Comparison of ENCODE assay signal across 1 cellular context in the genomic region with DNA sequence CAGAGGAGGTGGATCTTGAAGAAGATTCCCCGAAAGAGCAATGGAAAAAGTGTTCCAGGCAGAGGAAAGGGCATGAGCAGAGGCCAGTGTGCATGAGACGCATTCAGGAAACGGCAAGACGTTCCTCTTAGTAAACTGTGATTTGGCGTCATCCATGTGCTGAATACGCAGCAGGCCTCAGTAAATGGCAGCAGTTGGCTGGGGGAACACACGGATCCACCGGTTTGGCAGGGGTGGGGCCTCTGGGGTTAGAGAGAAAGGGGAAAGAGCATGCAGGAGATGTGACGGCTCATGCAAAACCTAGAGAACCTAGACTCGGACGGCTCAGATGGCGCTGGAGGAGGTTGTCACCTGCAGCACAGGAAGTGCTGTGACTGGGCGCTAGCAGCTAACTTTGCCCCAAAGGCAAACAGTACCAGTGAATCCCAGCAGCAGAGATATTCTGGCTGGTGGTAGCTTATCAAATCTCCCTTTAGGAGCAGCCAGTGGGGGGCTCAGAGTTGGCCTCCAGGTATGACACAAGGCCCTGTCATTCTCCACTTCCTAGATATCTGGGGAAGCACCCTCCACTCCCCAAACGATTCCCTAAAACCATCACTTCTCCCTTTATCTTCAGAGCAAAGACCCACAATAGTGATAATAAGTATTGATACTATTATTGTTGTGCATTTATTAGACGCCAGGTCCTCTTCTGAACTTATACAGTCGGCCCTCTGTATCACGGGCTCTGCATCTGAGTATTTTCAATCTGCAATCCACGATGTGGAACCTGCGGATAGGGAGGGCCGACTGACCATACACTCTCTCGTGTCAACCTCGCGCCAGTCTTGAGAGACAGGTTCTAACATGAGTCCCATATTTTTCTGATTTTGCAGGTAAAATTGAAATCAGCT.
TF ChIP-seq lines count a peak whose summit lies in the region.

No MANE protein-coding gene starts in this region.

TF ChIP-seq in GM12878, 131 proteins besides CTCF, POLR2A, EP300 and RAD21 (continued from another document):
- TF ChIP-seq, protein P1, sequence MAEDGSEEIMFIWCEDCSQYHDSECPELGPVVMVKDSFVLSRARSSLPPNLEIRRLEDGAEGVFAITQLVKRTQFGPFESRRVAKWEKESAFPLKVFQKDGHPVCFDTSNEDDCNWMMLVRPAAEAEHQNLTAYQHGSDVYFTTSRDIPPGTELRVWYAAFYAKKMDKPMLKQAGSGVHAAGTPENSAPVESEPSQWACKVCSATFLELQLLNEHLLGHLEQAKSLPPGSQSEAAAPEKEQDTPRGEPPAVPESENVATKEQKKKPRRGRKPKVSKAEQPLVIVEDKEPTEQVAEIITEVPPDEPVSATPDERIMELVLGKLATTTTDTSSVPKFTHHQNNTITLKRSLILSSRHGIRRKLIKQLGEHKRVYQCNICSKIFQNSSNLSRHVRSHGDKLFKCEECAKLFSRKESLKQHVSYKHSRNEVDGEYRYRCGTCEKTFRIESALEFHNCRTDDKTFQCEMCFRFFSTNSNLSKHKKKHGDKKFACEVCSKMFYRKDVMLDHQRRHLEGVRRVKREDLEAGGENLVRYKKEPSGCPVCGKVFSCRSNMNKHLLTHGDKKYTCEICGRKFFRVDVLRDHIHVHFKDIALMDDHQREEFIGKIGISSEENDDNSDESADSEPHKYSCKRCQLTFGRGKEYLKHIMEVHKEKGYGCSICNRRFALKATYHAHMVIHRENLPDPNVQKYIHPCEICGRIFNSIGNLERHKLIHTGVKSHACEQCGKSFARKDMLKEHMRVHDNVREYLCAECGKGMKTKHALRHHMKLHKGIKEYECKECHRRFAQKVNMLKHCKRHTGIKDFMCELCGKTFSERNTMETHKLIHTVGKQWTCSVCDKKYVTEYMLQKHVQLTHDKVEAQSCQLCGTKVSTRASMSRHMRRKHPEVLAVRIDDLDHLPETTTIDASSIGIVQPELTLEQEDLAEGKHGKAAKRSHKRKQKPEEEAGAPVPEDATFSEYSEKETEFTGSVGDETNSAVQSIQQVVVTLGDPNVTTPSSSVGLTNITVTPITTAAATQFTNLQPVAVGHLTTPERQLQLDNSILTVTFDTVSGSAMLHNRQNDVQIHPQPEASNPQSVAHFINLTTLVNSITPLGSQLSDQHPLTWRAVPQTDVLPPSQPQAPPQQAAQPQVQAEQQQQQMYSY (CRISPR knock-in tag; IDR thresholded peaks at IDR 0.05) = no peak
- TF ChIP-seq, protein P2, sequence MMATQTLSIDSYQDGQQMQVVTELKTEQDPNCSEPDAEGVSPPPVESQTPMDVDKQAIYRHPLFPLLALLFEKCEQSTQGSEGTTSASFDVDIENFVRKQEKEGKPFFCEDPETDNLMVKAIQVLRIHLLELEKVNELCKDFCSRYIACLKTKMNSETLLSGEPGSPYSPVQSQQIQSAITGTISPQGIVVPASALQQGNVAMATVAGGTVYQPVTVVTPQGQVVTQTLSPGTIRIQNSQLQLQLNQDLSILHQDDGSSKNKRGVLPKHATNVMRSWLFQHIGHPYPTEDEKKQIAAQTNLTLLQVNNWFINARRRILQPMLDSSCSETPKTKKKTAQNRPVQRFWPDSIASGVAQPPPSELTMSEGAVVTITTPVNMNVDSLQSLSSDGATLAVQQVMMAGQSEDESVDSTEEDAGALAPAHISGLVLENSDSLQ (IDR thresholded peaks at IDR 0.05) = peak; percentile 35; the same call in 1 of the 2 replicates
- TF ChIP-seq, protein P3, sequence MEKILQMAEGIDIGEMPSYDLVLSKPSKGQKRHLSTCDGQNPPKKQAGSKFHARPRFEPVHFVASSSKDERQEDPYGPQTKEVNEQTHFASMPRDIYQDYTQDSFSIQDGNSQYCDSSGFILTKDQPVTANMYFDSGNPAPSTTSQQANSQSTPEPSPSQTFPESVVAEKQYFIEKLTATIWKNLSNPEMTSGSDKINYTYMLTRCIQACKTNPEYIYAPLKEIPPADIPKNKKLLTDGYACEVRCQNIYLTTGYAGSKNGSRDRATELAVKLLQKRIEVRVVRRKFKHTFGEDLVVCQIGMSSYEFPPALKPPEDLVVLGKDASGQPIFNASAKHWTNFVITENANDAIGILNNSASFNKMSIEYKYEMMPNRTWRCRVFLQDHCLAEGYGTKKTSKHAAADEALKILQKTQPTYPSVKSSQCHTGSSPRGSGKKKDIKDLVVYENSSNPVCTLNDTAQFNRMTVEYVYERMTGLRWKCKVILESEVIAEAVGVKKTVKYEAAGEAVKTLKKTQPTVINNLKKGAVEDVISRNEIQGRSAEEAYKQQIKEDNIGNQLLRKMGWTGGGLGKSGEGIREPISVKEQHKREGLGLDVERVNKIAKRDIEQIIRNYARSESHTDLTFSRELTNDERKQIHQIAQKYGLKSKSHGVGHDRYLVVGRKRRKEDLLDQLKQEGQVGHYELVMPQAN (conservative IDR thresholded peaks at IDR 0.05) = 0 out of 2 replicates have a peak, but pooled peaks have one; percentile 50
- 0 out of 2 replicates have a peak, but pooled peaks have one; percentile 20 for TF ChIP-seq TAF1 (IDR thresholded peaks at IDR 0.05; ENCODE audit: borderline replicate concordance, low read depth, low read length)
- TF ChIP-seq SIX5 (IDR thresholded peaks at IDR 0.05; ENCODE audit: low read depth, low read length, severe bottlenecking) = no peak
- TF ChIP-seq CBFB (IDR thresholded peaks at IDR 0.05; ENCODE audit: low read depth) = peak; percentile 52; the same call in 1 of the 2 replicates
- 0 out of 2 replicates have a peak, but pooled peaks have one; percentile 84 for TF ChIP-seq WRNIP1 (IDR thresholded peaks at IDR 0.05; ENCODE audit: borderline replicate concordance, low read depth, low read length)
- TF ChIP-seq TCF3 (IDR thresholded peaks at IDR 0.05; ENCODE audit: borderline replicate concordance, insufficient read depth, low read depth, low read length) = peak; percentile 33; the same call in 1 of the 2 replicates
- TF ChIP-seq CBX5 (IDR thresholded peaks at IDR 0.05; ENCODE audit: low read depth) = no peak
- TF ChIP-seq POLR2AphosphoS5 (IDR thresholded peaks at IDR 0.05; ENCODE audit: low read length) = peak; percentile 79
- TF ChIP-seq SREBF2 (IDR thresholded peaks at IDR 0.05; ENCODE audit: low read length) = no peak
- TF ChIP-seq NR2F1 (conservative IDR thresholded peaks at IDR 0.05) = 0 out of 2 replicates have a peak, but pooled peaks have one; percentile 14
- peak; percentile 67; the same call in 1 of the 2 replicates for TF ChIP-seq SMAD5 (IDR thresholded peaks at IDR 0.05; ENCODE audit: low read depth)
- TF ChIP-seq, protein P4, sequence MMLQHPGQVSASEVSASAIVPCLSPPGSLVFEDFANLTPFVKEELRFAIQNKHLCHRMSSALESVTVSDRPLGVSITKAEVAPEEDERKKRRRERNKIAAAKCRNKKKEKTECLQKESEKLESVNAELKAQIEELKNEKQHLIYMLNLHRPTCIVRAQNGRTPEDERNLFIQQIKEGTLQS (IDR thresholded peaks at IDR 0.05; ENCODE audit: borderline replicate concordance, extremely low read depth, low read depth, low read length) = no peak
- no peak for TF ChIP-seq EZH2 (IDR thresholded peaks at IDR 0.05; ENCODE audit: borderline replicate concordance, control insufficient read depth, low read depth, low read length)
- peak; percentile 33; the same call in 1 of the 2 replicates for TF ChIP-seq NR2C1 (IDR thresholded peaks at IDR 0.05)
- no peak for TF ChIP-seq RFX5 (IDR thresholded peaks at IDR 0.05; ENCODE audit: low read depth, low read length)
- TF ChIP-seq MXI1 (IDR thresholded peaks at IDR 0.05; ENCODE audit: low read depth, low read length) = peak; percentile 37; the same call in 1 of the 2 replicates
- peak; percentile 63; the same call in 1 of the 2 replicates for TF ChIP-seq YY1 (IDR thresholded peaks at IDR 0.05; ENCODE audit: low read depth, low read length)
- TF ChIP-seq LARP7 (IDR thresholded peaks at IDR 0.05) = 0 out of 2 replicates have a peak, but pooled peaks have one; percentile 70
- TF ChIP-seq, protein P5, sequence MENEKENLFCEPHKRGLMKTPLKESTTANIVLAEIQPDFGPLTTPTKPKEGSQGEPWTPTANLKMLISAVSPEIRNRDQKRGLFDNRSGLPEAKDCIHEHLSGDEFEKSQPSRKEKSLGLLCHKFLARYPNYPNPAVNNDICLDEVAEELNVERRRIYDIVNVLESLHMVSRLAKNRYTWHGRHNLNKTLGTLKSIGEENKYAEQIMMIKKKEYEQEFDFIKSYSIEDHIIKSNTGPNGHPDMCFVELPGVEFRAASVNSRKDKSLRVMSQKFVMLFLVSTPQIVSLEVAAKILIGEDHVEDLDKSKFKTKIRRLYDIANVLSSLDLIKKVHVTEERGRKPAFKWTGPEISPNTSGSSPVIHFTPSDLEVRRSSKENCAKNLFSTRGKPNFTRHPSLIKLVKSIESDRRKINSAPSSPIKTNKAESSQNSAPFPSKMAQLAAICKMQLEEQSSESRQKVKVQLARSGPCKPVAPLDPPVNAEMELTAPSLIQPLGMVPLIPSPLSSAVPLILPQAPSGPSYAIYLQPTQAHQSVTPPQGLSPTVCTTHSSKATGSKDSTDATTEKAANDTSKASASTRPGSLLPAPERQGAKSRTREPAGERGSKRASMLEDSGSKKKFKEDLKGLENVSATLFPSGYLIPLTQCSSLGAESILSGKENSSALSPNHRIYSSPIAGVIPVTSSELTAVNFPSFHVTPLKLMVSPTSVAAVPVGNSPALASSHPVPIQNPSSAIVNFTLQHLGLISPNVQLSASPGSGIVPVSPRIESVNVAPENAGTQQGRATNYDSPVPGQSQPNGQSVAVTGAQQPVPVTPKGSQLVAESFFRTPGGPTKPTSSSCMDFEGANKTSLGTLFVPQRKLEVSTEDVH (IDR thresholded peaks at IDR 0.05; ENCODE audit: low read depth, partially characterized antibody) = peak; percentile 24
- TF ChIP-seq, protein P6, sequence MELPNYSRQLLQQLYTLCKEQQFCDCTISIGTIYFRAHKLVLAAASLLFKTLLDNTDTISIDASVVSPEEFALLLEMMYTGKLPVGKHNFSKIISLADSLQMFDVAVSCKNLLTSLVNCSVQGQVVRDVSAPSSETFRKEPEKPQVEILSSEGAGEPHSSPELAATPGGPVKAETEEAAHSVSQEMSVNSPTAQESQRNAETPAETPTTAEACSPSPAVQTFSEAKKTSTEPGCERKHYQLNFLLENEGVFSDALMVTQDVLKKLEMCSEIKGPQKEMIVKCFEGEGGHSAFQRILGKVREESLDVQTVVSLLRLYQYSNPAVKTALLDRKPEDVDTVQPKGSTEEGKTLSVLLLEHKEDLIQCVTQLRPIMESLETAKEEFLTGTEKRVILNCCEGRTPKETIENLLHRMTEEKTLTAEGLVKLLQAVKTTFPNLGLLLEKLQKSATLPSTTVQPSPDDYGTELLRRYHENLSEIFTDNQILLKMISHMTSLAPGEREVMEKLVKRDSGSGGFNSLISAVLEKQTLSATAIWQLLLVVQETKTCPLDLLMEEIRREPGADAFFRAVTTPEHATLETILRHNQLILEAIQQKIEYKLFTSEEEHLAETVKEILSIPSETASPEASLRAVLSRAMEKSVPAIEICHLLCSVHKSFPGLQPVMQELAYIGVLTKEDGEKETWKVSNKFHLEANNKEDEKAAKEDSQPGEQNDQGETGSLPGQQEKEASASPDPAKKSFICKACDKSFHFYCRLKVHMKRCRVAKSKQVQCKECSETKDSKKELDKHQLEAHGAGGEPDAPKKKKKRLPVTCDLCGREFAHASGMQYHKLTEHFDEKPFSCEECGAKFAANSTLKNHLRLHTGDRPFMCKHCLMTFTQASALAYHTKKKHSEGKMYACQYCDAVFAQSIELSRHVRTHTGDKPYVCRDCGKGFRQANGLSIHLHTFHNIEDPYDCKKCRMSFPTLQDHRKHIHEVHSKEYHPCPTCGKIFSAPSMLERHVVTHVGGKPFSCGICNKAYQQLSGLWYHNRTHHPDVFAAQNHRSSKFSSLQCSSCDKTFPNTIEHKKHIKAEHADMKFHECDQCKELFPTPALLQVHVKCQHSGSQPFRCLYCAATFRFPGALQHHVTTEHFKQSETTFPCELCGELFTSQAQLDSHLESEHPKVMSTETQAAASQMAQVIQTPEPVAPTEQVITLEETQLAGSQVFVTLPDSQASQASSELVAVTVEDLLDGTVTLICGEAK (IDR thresholded peaks at IDR 0.05; ENCODE audit: borderline replicate concordance) = peak; percentile 39; the same call in 1 of the 2 replicates
- TF ChIP-seq MEF2B (IDR thresholded peaks at IDR 0.05; ENCODE audit: partially characterized antibody, poor library complexity, severe bottlenecking) = peak; percentile 21
- TF ChIP-seq, protein P7, sequence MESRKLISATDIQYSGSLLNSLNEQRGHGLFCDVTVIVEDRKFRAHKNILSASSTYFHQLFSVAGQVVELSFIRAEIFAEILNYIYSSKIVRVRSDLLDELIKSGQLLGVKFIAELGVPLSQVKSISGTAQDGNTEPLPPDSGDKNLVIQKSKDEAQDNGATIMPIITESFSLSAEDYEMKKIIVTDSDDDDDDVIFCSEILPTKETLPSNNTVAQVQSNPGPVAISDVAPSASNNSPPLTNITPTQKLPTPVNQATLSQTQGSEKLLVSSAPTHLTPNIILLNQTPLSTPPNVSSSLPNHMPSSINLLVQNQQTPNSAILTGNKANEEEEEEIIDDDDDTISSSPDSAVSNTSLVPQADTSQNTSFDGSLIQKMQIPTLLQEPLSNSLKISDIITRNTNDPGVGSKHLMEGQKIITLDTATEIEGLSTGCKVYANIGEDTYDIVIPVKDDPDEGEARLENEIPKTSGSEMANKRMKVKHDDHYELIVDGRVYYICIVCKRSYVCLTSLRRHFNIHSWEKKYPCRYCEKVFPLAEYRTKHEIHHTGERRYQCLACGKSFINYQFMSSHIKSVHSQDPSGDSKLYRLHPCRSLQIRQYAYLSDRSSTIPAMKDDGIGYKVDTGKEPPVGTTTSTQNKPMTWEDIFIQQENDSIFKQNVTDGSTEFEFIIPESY (IDR thresholded peaks at IDR 0.05) = no peak
- TF ChIP-seq IKZF2 (IDR thresholded peaks at IDR 0.05) = peak; percentile 56 to 60
TF ChIP-seq in GM12878: peak in this region for 26.
